Comparison of ENCODE assay signal across 22 cellular contexts in genomic region chr2:241895427-241895731, GRCh38. TPM values are rescaled to one million over a fixed set of nuclear protein-coding genes. Genes with fewer than 3 reads are reported as not detected.
DNase-seq lines count a peak whose midpoint lies in the region; ATAC-seq and TF ChIP-seq lines count a peak whose summit lies in the region.
"Had no signal": no experiment of that assay in that cellular context is flagged by ENCODE, and none has a peak within 500 bp of the region (broad histone marks: within the 10 kb centered on the region; RNA-seq: fewer than 3 reads in every experiment).

No MANE protein-coding gene starts in this region.

- peaks cover 10% of the 10 kb centered on the region for H3K36me3 Mint-ChIP-seq in activated CD4-positive, alpha-beta T cell treated with anti-CD3 and anti-CD28 coated beads, Interleukin-2, amount 10 ng/mL, durations not matched to agents 24 days and 14 days (ENCODE audit: low read depth)
- peaks cover 30% of the 10 kb centered on the region for H3K36me3 Mint-ChIP-seq in effector memory CD8-positive, alpha-beta T cell (ENCODE audit: insufficient read depth)

- peaks cover 29% of the 10 kb centered on the region for H3K4me1 ChIP-seq in prostate gland (replicated peaks)
- H3K4me1 ChIP-seq: SJSA1 had no signal

- no peaks in the 10 kb centered on the region for H3K36me3 ChIP-seq in prostate gland
- H3K36me3 ChIP-seq: SJSA1, upper lobe of left lung had no signal

- TF ChIP-seq POLR2A in prostate gland (IDR thresholded peaks at IDR 0.05) = no peak

- ATAC-seq in effector memory CD8-positive, alpha-beta T cell (replicated peaks) = no peak

- no peaks in the 10 kb centered on the region for H3K9me3 ChIP-seq in prostate gland
- H3K9me3 ChIP-seq: mucosa of descending colon, SJSA1, upper lobe of left lung had no signal

- H3K27ac Mint-ChIP-seq in activated CD4-positive, alpha-beta T cell treated with anti-CD3 and anti-CD28 coated beads, Interleukin-2, amount 10 ng/mL, durations not matched to agents 24 days and 14 days = peak overlapping the region; percentile 70
- peak overlapping the region; percentile 75 to 94 for H3K27ac Mint-ChIP-seq in effector memory CD8-positive, alpha-beta T cell
- H3K27ac Mint-ChIP-seq: B cell had no signal

- TF ChIP-seq CTCF in RWPE1 (conservative IDR thresholded peaks at IDR 0.05; ENCODE audit: low read depth) (no peak), prostate gland (IDR thresholded peaks at IDR 0.05) (no peak)

- H3K27me3 Mint-ChIP-seq in activated CD4-positive, alpha-beta T cell treated with anti-CD3 and anti-CD28 coated beads, Interleukin-2, amount 10 ng/mL, durations not matched to agents 24 days and 14 days = peaks cover 2% of the 10 kb centered on the region
- no peaks in the 10 kb centered on the region for H3K27me3 Mint-ChIP-seq in effector memory CD8-positive, alpha-beta T cell
- H3K27me3 Mint-ChIP-seq: B cell had no signal

- H3K4me3 Mint-ChIP-seq in activated CD4-positive, alpha-beta T cell treated with anti-CD3 and anti-CD28 coated beads, Interleukin-2, amount 10 ng/mL, durations not matched to agents 24 days and 14 days = no peak overlapping the region
- H3K4me3 Mint-ChIP-seq in effector memory CD8-positive, alpha-beta T cell = peak overlapping the region in 1 of 2 donors; percentile 17
- H3K4me3 Mint-ChIP-seq: B cell had no signal

- CTCF ChIA-PET in RWPE1 (lab: Yijun Ruan, JAX) = no interaction called here

- POLR2A ChIA-PET in RWPE1 (lab: Yijun Ruan, JAX; ENCODE audit: low non-redundant PET) = no interaction called here

- intact Hi-C loops in activated CD4-positive, alpha-beta T cell treated with anti-CD3 and anti-CD28 coated beads, Interleukin-2, amount 10 ng/mL, durations not matched to agents 24 days and 14 days (cut with micrococcal nuclease) = no loop called here
- intact Hi-C loops in prostate gland (cut with DNase I) = no loop called here

- DNase-seq in activated CD4-positive, alpha-beta T cell treated with anti-CD3 and anti-CD28 coated beads, Interleukin-2, amount 10 ng/mL, durations not matched to agents 24 days and 14 days = no peak
- DNase-seq in activated CD4-positive, alpha-beta T cell treated with anti-CD3 and anti-CD28 coated beads for 48 hours = no peak
- DNase-seq in RWPE1 (ENCODE audit: low spot score) (no peak), prostate gland (ENCODE audit: low spot score) (no peak), nucleus accumbens (lab: John Stamatoyannopoulos, UW) (no peak), midbrain (lab: John Stamatoyannopoulos, UW) (no peak), anterior cingulate cortex (lab: John Stamatoyannopoulos, UW) (no peak)
- no peak for DNase-seq in effector memory CD8-positive, alpha-beta T cell
- DNase-seq: 8988T; NCI-H1105 treated with DMSO at 0.1 percent for 48 hours; NCI-H2107; PC-3; stimulated activated naive CD4-positive, alpha-beta T cell treated with Interleukin-2 at 50 U/mL for 16 hours; T-helper 2 cell had no signal

- WGBS in prostate gland = 77% methylated on average over 10 of the region's 12 CpGs

- H3K27ac ChIP-seq in RWPE1 = peak overlapping the region; percentile 64
- H3K27ac ChIP-seq in prostate gland = peak overlapping the region; percentile 85 to 86
- H3K27ac ChIP-seq: SJSA1 had no signal

- peaks cover 11% of the 10 kb centered on the region for H3K4me1 Mint-ChIP-seq in activated CD4-positive, alpha-beta T cell treated with anti-CD3 and anti-CD28 coated beads, Interleukin-2, amount 10 ng/mL, durations not matched to agents 24 days and 14 days
- H3K4me1 Mint-ChIP-seq in effector memory CD8-positive, alpha-beta T cell (ENCODE audit: low read depth in 2 of 2) = peaks cover 0 to 6% of the 10 kb centered on the region in 2 donors

- no peaks in the 10 kb centered on the region for H3K27me3 ChIP-seq in prostate gland (replicated peaks; ENCODE audit: insufficient read depth)
- H3K27me3 ChIP-seq: SJSA1, upper lobe of left lung had no signal

- H3K4me3 ChIP-seq in prostate gland = no peak overlapping the region
- H3K4me3 ChIP-seq: mucosa of descending colon, SJSA1, upper lobe of left lung had no signal

- H3K9me3 Mint-ChIP-seq in activated CD4-positive, alpha-beta T cell treated with anti-CD3 and anti-CD28 coated beads, Interleukin-2, amount 10 ng/mL, durations not matched to agents 24 days and 14 days = peaks cover 4% of the 10 kb centered on the region
- H3K9me3 Mint-ChIP-seq in effector memory CD8-positive, alpha-beta T cell = no peaks in the 10 kb centered on the region

RNA-seq across cellular contexts. Expression of gene RTP5, which starts 25.9 kb away (rescaled TPM):
- total RNA-seq in activated CD4-positive, alpha-beta T cell treated with anti-CD3 and anti-CD28 coated beads, Interleukin-2, amount 10 ng/mL, durations not matched to agents 24 days and 14 days = 0.07 TPM in 1 of 2 replicates, not detected in the other
- under 1 TPM; 0.14 to 0.28 TPM for total RNA-seq in prostate gland
- total RNA-seq: B cell, HT1080, mucosa of descending colon, osteocyte, PC-3, sciatic nerve, SJSA1 had no signal

RNA-seq across cellular contexts. Expression of gene PDCD1, which starts 36.7 kb away (rescaled TPM):
- total RNA-seq in activated CD4-positive, alpha-beta T cell treated with anti-CD3 and anti-CD28 coated beads, Interleukin-2, amount 10 ng/mL, durations not matched to agents 24 days and 14 days = 79.6 and 83.3 TPM in 2 replicates
- under 1 TPM; 0.27 to 0.80 TPM for total RNA-seq in prostate gland
- total RNA-seq: cerebellum, HT1080, osteocyte, PC-3, SJSA1 had no signal

Comparison
In these comparisons a context has a peak if more than half of its experiments do, and no peak if none do; other contexts are left out.
1. RNA of gene PDCD1, which starts 36.7 kb away (total RNA-seq): 79.6 to 83.3 TPM in activated CD4-positive, alpha-beta T cell treated with anti-CD3 and anti-CD28 coated beads, Interleukin-2, amount 10 ng/mL, durations not matched to agents 24 days and 14 days; 0.27 to 0.80 TPM in prostate gland; every median in the first group is over 10 times any median in the second.